ENCODE assay signal across 9 cellular contexts in the genomic region with DNA sequence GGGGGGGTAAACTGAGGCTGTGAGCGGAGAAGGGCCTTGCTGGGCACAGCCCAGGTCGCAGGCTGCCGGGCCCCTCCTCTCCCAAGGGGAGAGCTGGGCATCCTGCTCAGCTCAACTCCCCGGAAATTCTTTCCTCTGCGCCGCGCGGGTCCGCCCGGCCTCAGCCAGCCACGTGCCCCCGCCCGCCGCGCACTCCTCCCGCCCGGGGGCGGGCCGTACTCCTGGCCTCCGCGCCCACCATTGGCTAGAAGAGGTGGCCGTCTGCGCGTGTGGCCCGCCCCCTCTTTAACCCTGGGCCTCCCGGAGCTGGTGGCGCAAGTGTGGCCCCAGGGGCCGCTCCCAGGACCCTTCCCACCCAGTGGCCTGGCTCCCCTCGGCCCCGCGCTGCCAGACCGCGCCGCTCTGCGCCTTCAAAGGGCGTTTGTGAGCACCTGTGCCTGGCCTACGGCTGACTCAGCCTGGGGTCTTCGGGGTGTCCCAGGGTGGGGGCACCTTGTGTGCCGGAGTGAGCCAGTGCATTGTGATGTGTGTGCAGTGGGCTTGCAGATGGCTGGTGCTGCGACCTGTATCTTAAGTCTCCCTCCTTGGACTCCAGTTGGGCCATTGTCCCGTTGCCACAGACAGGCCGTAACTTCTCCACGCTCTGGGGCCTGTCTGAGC. TPM values are rescaled to one million over a fixed set of nuclear protein-coding genes. Genes with fewer than 3 reads are reported as not detected.
DNase-seq lines count a peak whose midpoint lies in the region; ATAC-seq and TF ChIP-seq lines count a peak whose summit lies in the region.
"Had no signal": no experiment of that assay in that cellular context is flagged by ENCODE, and none has a peak within 500 bp of the region (broad histone marks: within the 10 kb centered on the region; RNA-seq: fewer than 3 reads in every experiment).

No MANE protein-coding gene starts in this region.

- H3K36me3 ChIP-seq in CD4-positive, alpha-beta memory T cell (ENCODE audit: insufficient read depth, low read length) = no peaks in the 10 kb centered on the region
- H3K36me3 ChIP-seq in left ventricle myocardium inferior (no peaks in the 10 kb centered on the region), rectal smooth muscle tissue (ENCODE audit: control insufficient read depth, insufficient read depth, low read length) (peaks cover 9% of the 10 kb centered on the region)

- no peak for TF ChIP-seq CTCF in NB4 (IDR thresholded peaks at IDR 0.05; ENCODE audit: low read depth, low read length)
- no peak for TF ChIP-seq CTCF in left ventricle myocardium inferior (IDR thresholded peaks at IDR 0.05; ENCODE audit: borderline replicate concordance)

- no peaks in the 10 kb centered on the region for H3K27me3 ChIP-seq in CD4-positive, alpha-beta memory T cell (ENCODE audit: insufficient read depth, low read length)
- H3K27me3 ChIP-seq in left ventricle myocardium inferior (ENCODE audit: low read depth) (peaks cover 57% of the 10 kb centered on the region), rectal smooth muscle tissue (ENCODE audit: control insufficient read depth, insufficient read depth, low read length) (peaks cover 3% of the 10 kb centered on the region)

- peak; percentile 54 for ATAC-seq in activated naive CD8-positive, alpha-beta T cell treated with anti-CD3 and anti-CD28 coated beads, Interleukin-2, amount 50 U/mL, for 24 hours
- ATAC-seq in GM21447 (IDR thresholded peaks at IDR 0.05; ENCODE audit: unreplicated experiment) = no peak
- ATAC-seq in HG03159 (IDR thresholded peaks at IDR 0.05; ENCODE audit: unreplicated experiment) = no peak

- no peak overlapping the region for H3K27ac ChIP-seq in CD4-positive, alpha-beta memory T cell (ENCODE audit: low read depth, low read length)
- peak overlapping the region; percentile 84 for H3K27ac ChIP-seq in left ventricle myocardium inferior (replicated peaks)
- H3K27ac ChIP-seq in rectal smooth muscle tissue (ENCODE audit: low read depth, low read length) = peak overlapping the region; percentile 99

- H3K9ac ChIP-seq in rectal smooth muscle tissue (ENCODE audit: low read length) = peak overlapping the region; percentile 82

- DNase-seq in CD4-positive, alpha-beta memory T cell = peak in 3 of 5 donors; percentile 12 to 25 (median 14)
- DNase-seq in NB4 (ENCODE audit: low read depth) (peak; percentile 97), left ventricle myocardium inferior (peak; percentile 72)
- DNase-seq in activated naive CD8-positive, alpha-beta T cell treated with anti-CD3 and anti-CD28 coated beads, Interleukin-2, amount 50 U/mL, for 24 hours = peak; percentile 54
- DNase-seq in effector CD8-positive, alpha-beta T cell (lab: John Stamatoyannopoulos, UW) = no peak

- CTCF ChIA-PET in CD4-positive, alpha-beta memory T cell (lab: Charles Lee; ENCODE audit: partially characterized antibody) = no interaction called here

- peaks cover 0 to 10% (median 4%) of the 10 kb centered on the region in 4 donors for H3K4me1 Mint-ChIP-seq in CD4-positive, alpha-beta memory T cell
- H3K4me1 Mint-ChIP-seq in activated naive CD8-positive, alpha-beta T cell treated with anti-CD3 and anti-CD28 coated beads, Interleukin-2, amount 50 U/mL, for 24 hours = peaks cover 2% of the 10 kb centered on the region

- H3K27me3 Mint-ChIP-seq in CD4-positive, alpha-beta memory T cell = peaks cover 14 to 15% of the 10 kb centered on the region in 2 donors
- H3K27me3 Mint-ChIP-seq in activated naive CD8-positive, alpha-beta T cell treated with anti-CD3 and anti-CD28 coated beads, Interleukin-2, amount 50 U/mL, for 24 hours = peaks cover 26% of the 10 kb centered on the region

- H3K4me3 Mint-ChIP-seq in CD4-positive, alpha-beta memory T cell = peak overlapping the region in 2 of 8 donors; percentile 43 to 57
- H3K4me3 Mint-ChIP-seq in activated naive CD8-positive, alpha-beta T cell treated with anti-CD3 and anti-CD28 coated beads, Interleukin-2, amount 50 U/mL, for 24 hours = no peak overlapping the region

- H3K36me3 Mint-ChIP-seq in CD4-positive, alpha-beta memory T cell = no peaks in the 10 kb centered on the region
- no peaks in the 10 kb centered on the region for H3K36me3 Mint-ChIP-seq in activated naive CD8-positive, alpha-beta T cell treated with anti-CD3 and anti-CD28 coated beads, Interleukin-2, amount 50 U/mL, for 24 hours (ENCODE audit: low read depth)

- no peaks in the 10 kb centered on the region for H3K9me3 Mint-ChIP-seq in CD4-positive, alpha-beta memory T cell
- no peaks in the 10 kb centered on the region for H3K9me3 Mint-ChIP-seq in activated naive CD8-positive, alpha-beta T cell treated with anti-CD3 and anti-CD28 coated beads, Interleukin-2, amount 50 U/mL, for 24 hours

- H3K4me1 ChIP-seq in CD4-positive, alpha-beta memory T cell (ENCODE audit: insufficient read depth, low read length) = no peaks in the 10 kb centered on the region
- H3K4me1 ChIP-seq in left ventricle myocardium inferior (peaks cover 66% of the 10 kb centered on the region), rectal smooth muscle tissue (ENCODE audit: control insufficient read depth, insufficient read depth, low read length) (peaks cover 56% of the 10 kb centered on the region)

- intact Hi-C loops in CD4-positive, alpha-beta memory T cell (cut with micrococcal nuclease) = no loop called here
- intact Hi-C loops in left ventricle myocardium inferior (cut with micrococcal nuclease) = no loop called here

- peak; percentile 73 for TF ChIP-seq POLR2A in NB4 (IDR thresholded peaks at IDR 0.05; ENCODE audit: extremely low read depth, insufficient read length)

- no peak overlapping the region for H3K27ac Mint-ChIP-seq in CD4-positive, alpha-beta memory T cell
- no peak overlapping the region for H3K27ac Mint-ChIP-seq in activated naive CD8-positive, alpha-beta T cell treated with anti-CD3 and anti-CD28 coated beads, Interleukin-2, amount 50 U/mL, for 24 hours

- H3K4me3 ChIP-seq in CD4-positive, alpha-beta memory T cell (ENCODE audit: low read length in 2 of 2) = no peak overlapping the region
- H3K4me3 ChIP-seq in NB4 (ENCODE audit: low read depth, low read length) = peak overlapping the region; percentile 37
- H3K4me3 ChIP-seq in left ventricle myocardium inferior = peak overlapping the region; percentile 66
- peak overlapping the region; percentile 85 for H3K4me3 ChIP-seq in rectal smooth muscle tissue (ENCODE audit: low read length)

- H3K9me3 ChIP-seq in CD4-positive, alpha-beta memory T cell (ENCODE audit: control insufficient read depth in 1 of 2, low read length in 2 of 2) = no peaks in the 10 kb centered on the region
- no peaks in the 10 kb centered on the region for H3K9me3 ChIP-seq in left ventricle myocardium inferior (replicated peaks)

- POLR2A ChIA-PET in CD4-positive, alpha-beta memory T cell (lab: Charles Lee; ENCODE audit: partially characterized antibody) = interaction anchor here (1.2 kb wide), 1 partner anchor 37 kb away, joined by 4 read pairs; a partner anchor contains a TSS

RNA-seq across cellular contexts. Expression of a gene that starts 2.0 kb away (rescaled TPM):
- total RNA-seq in CD4-positive, alpha-beta memory T cell = not detected
- polyA plus RNA-seq in CD4-positive, alpha-beta memory T cell = not detected
- 3.9 TPM for total RNA-seq in left ventricle myocardium inferior
- total RNA-seq: pulmonary artery endothelial cell had no signal

RNA-seq across cellular contexts. Expression of a gene that starts 30.3 kb away (rescaled TPM):
- not detected for total RNA-seq in CD4-positive, alpha-beta memory T cell
- polyA plus RNA-seq in CD4-positive, alpha-beta memory T cell = under 1 TPM in 1 of 2 donors, not detected in 1; 0.48 TPM
- not detected for total RNA-seq in left ventricle myocardium inferior
- total RNA-seq: pulmonary artery endothelial cell had no signal

RNA-seq across cellular contexts. Expression of a gene that starts 37.6 kb away (rescaled TPM):
- total RNA-seq in CD4-positive, alpha-beta memory T cell = 10 to 100 TPM; 22.4 to 23.0 TPM
- polyA plus RNA-seq in CD4-positive, alpha-beta memory T cell = 1 to 10 TPM; 6.6 to 7.2 TPM
- total RNA-seq in left ventricle myocardium inferior = 9.2 TPM

Comparison
In these comparisons a context has a peak if more than half of its experiments do, and no peak if none do; other contexts are left out.
1. H3K4me3 ChIP-seq: peak in NB4 (single experiment), left ventricle myocardium inferior (single experiment) and rectal smooth muscle tissue (single experiment); none in CD4-positive, alpha-beta memory T cell (0 of 2).